In genomic region chr1:12556368-12556930, GRCh38 we compare ENCODE assay signal across 10 cellular contexts.
DNase-seq lines count a peak whose midpoint lies in the region; ATAC-seq and TF ChIP-seq lines count a peak whose summit lies in the region.
"Had no signal": no experiment of that assay in that cellular context is flagged by ENCODE, and none has a peak within 500 bp of the region (broad histone marks: within the 10 kb centered on the region; RNA-seq: fewer than 3 reads in every experiment).

No MANE protein-coding gene starts in this region.

- H3K27ac ChIP-seq in cardiac muscle cell, result peak overlapping the region; percentile 67
- peak overlapping the region; percentile 77 to 84 for H3K27ac ChIP-seq in prostate gland
- H3K27ac ChIP-seq in foreskin keratinocyte, result no peak overlapping the region
- no peak overlapping the region for H3K27ac ChIP-seq in naive thymus-derived CD4-positive, alpha-beta T cell (ENCODE audit: low read depth, low read length)

- H3K4me3 ChIP-seq in cardiac muscle cell, result no peak overlapping the region
- no peak overlapping the region for H3K4me3 ChIP-seq in prostate gland
- H3K4me3 ChIP-seq in naive thymus-derived CD4-positive, alpha-beta T cell (ENCODE audit: low read length), result no peak overlapping the region

- CTCF ChIA-PET in naive thymus-derived CD4-positive, alpha-beta T cell (lab: Charles Lee), result no interaction called here

- no peak for TF ChIP-seq POLR2A in prostate gland (IDR thresholded peaks at IDR 0.05)
- no peak for TF ChIP-seq POLR2A in GM18505 (IDR thresholded peaks at IDR 0.05; ENCODE audit: borderline replicate concordance, extremely low read depth, insufficient read depth, insufficient read length)

- no peaks in the 10 kb centered on the region for H3K9me3 ChIP-seq in cardiac muscle cell (ENCODE audit: low read depth)
- H3K9me3 ChIP-seq in prostate gland, result no peaks in the 10 kb centered on the region
- H3K9me3 ChIP-seq in naive thymus-derived CD4-positive, alpha-beta T cell (ENCODE audit: control insufficient read depth in 2 of 3, low read length in 3 of 3), result no peaks in the 10 kb centered on the region

- H3K36me3 Mint-ChIP-seq in naive thymus-derived CD4-positive, alpha-beta T cell, result no peaks in the 10 kb centered on the region

- peak overlapping the region in 1 of 9 donors; percentile 70 for H3K27ac Mint-ChIP-seq in naive thymus-derived CD4-positive, alpha-beta T cell
- H3K27ac Mint-ChIP-seq: stimulated activated naive CD8-positive, alpha-beta T cell treated with anti-CD3 and anti-CD28 coated beads, Interleukin-15, Interleukin-2, amounts not matched to agents 100 ng/mL and 50 ng/mL, for 24 hours had no signal

- no peaks in the 10 kb centered on the region for H3K27me3 ChIP-seq in cardiac muscle cell
- no peaks in the 10 kb centered on the region for H3K27me3 ChIP-seq in prostate gland (replicated peaks; ENCODE audit: insufficient read depth)
- H3K27me3 ChIP-seq in foreskin keratinocyte, result peaks cover 45% of the 10 kb centered on the region
- no peaks in the 10 kb centered on the region for H3K27me3 ChIP-seq in naive thymus-derived CD4-positive, alpha-beta T cell (ENCODE audit: control insufficient read depth in 2 of 2, insufficient read depth in 2 of 2, low read length in 2 of 2)

- H3K36me3 ChIP-seq in cardiac muscle cell (no peaks in the 10 kb centered on the region), prostate gland (no peaks in the 10 kb centered on the region)
- H3K36me3 ChIP-seq in naive thymus-derived CD4-positive, alpha-beta T cell (ENCODE audit: control insufficient read depth in 2 of 3, insufficient read depth in 3 of 3, low read length in 3 of 3), result no peaks in the 10 kb centered on the region

- in situ Hi-C loops in SK-MEL-5 (cut with HindIII; ENCODE audit: low pct_unique_long_range_greater_than_20kb, low sequenced_read_pairs), result no loop called here

- H3K27me3 Mint-ChIP-seq in naive thymus-derived CD4-positive, alpha-beta T cell, result no peaks in the 10 kb centered on the region
- H3K27me3 Mint-ChIP-seq: stimulated activated naive CD8-positive, alpha-beta T cell treated with anti-CD3 and anti-CD28 coated beads, Interleukin-15, Interleukin-2, amounts not matched to agents 100 ng/mL and 50 ng/mL, for 24 hours had no signal

- peaks cover 0 to 3% (median 0%) of the 10 kb centered on the region in 11 donors for H3K9me3 Mint-ChIP-seq in naive thymus-derived CD4-positive, alpha-beta T cell
- H3K9me3 Mint-ChIP-seq: stimulated activated naive CD8-positive, alpha-beta T cell treated with anti-CD3 and anti-CD28 coated beads, Interleukin-15, Interleukin-2, amounts not matched to agents 100 ng/mL and 50 ng/mL, for 24 hours had no signal

- DNase-seq in COLO829 (ENCODE audit: low spot score) (peak; percentile 99), SK-MEL-5 (ENCODE audit: low read depth, low spot score) (peak; percentile 97), cardiac muscle cell (ENCODE audit: low read depth in 1 of 2, low spot score in 1 of 2) (peak; percentile 38 to 95), prostate gland (ENCODE audit: low spot score) (peak; percentile 54), foreskin keratinocyte (no peak), NCI-H748 treated with DMSO at 0.1 percent for 48 hours (lab: John Stamatoyannopoulos, UW) (no peak)
- DNase-seq in naive thymus-derived CD4-positive, alpha-beta T cell, result no peak
- DNase-seq: activated CD4-positive, CD25-positive, alpha-beta regulatory T cell treated with anti-CD3 and anti-CD28 coated beads, Interleukin-2, amount 50 U/mL, for 72 hours had no signal

- peaks cover 0 to 3% (median 0%) of the 10 kb centered on the region in 7 donors for H3K4me1 Mint-ChIP-seq in naive thymus-derived CD4-positive, alpha-beta T cell

- peaks cover 11% of the 10 kb centered on the region for H3K4me1 ChIP-seq in cardiac muscle cell (ENCODE audit: low read depth)
- H3K4me1 ChIP-seq in prostate gland (replicated peaks), result peaks cover 2% of the 10 kb centered on the region
- H3K4me1 ChIP-seq in foreskin keratinocyte, result no peaks in the 10 kb centered on the region
- no peaks in the 10 kb centered on the region for H3K4me1 ChIP-seq in naive thymus-derived CD4-positive, alpha-beta T cell (ENCODE audit: control insufficient read depth in 2 of 2, insufficient read depth in 2 of 2, low read length in 2 of 2)

- ATAC-seq in foreskin keratinocyte, result no peak
- ATAC-seq in GM18505 (IDR thresholded peaks at IDR 0.05; ENCODE audit: unreplicated experiment), result no peak
- no peak for ATAC-seq in naive thymus-derived CD4-positive, alpha-beta T cell

- WGBS in prostate gland, result 6% methylated on average over 9 of the region's 9 CpGs

- H3K4me3 Mint-ChIP-seq in naive thymus-derived CD4-positive, alpha-beta T cell, result no peak overlapping the region
- H3K4me3 Mint-ChIP-seq: stimulated activated naive CD8-positive, alpha-beta T cell treated with anti-CD3 and anti-CD28 coated beads, Interleukin-15, Interleukin-2, amounts not matched to agents 100 ng/mL and 50 ng/mL, for 24 hours had no signal

- no peak for TF ChIP-seq CTCF in cardiac muscle cell (IDR thresholded peaks at IDR 0.05; ENCODE audit: low read depth, low read length)
- TF ChIP-seq CTCF in prostate gland (IDR thresholded peaks at IDR 0.05), result no peak
- no peak for TF ChIP-seq CTCF in foreskin keratinocyte (conservative IDR thresholded peaks at IDR 0.05)

- POLR2A ChIA-PET in naive thymus-derived CD4-positive, alpha-beta T cell (lab: Charles Lee), result no interaction called here

- intact Hi-C loops in prostate gland (cut with DNase I), result no loop called here
- intact Hi-C loops in naive thymus-derived CD4-positive, alpha-beta T cell (cut with micrococcal nuclease), result no loop called here

Comparison
In these comparisons a context has a peak if more than half of its experiments do, and no peak if none do; other contexts are left out.
1. DNase-seq: peak in COLO829 (single experiment), SK-MEL-5 (single experiment), cardiac muscle cell (2 of 2) and prostate gland (single experiment); none in foreskin keratinocyte (0 of 2), NCI-H748 treated with DMSO at 0.1 percent for 48 hours (single experiment) and naive thymus-derived CD4-positive, alpha-beta T cell (0 of 9).
2. H3K27ac ChIP-seq: peak in cardiac muscle cell (single experiment) and prostate gland (2 of 2); none in foreskin keratinocyte (single experiment) and naive thymus-derived CD4-positive, alpha-beta T cell (single experiment).